Comparison of ENCODE assay signal across 19 cellular contexts in the genomic region with DNA sequence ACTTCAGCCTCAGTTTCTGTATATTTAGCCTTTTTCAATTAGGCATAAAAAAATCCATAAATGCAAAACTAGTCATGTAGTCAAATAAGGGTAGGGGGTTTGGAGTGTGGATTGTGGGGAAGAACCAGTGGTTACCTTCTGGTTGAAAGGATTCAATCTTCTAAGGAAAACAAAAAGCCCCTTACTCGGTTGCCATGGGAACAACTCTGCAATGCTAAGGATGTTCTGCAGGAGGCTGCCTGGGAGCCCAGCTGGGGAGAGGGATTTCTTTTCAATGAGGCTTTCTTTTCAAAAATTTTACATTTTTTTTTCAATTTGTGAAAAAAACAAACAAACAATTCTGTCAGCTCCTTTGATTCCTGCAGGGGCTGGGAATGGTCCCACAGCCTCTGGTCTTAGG.
DNase-seq lines count a peak whose midpoint lies in the region; TF ChIP-seq lines count a peak whose summit lies in the region.
"Had no signal": no experiment of that assay in that cellular context is flagged by ENCODE, and none has a peak within 500 bp of the region (broad histone marks: within the 10 kb centered on the region; RNA-seq: fewer than 3 reads in every experiment).

No MANE protein-coding gene starts in this region.

- H3K14ac ChIP-seq in neuronal stem cell (ENCODE audit: low read length) = no peak overlapping the region

- H2BK5ac ChIP-seq in neuronal stem cell (ENCODE audit: low read length) = no peak overlapping the region

- H3K27me3 Mint-ChIP-seq in progenitor cell of endocrine pancreas = peaks cover 17% of the 10 kb centered on the region

- H3K9ac ChIP-seq in HUES48 (ENCODE audit: low read depth, low read length) (no peak overlapping the region), iPS-20b (ENCODE audit: low read depth, low read length) (no peak overlapping the region), neuronal stem cell (ENCODE audit: low read depth, low read length, poor library complexity) (no peak overlapping the region)

- H3K27me3 ChIP-seq in HUES48 (ENCODE audit: control insufficient read depth, insufficient read depth, low read length) (no peaks in the 10 kb centered on the region), iPS-20b (ENCODE audit: insufficient read depth, low read length) (no peaks in the 10 kb centered on the region; the same call in 1 of the 2 replicates), neuronal stem cell (ENCODE audit: control insufficient read depth in 3 of 3, insufficient read depth in 3 of 3, low read depth in 1 of 3, low read length in 3 of 3) (no peaks in the 10 kb centered on the region)
- H3K27me3 ChIP-seq: SJSA1 had no signal

- no peak overlapping the region for H2BK120ac ChIP-seq in neuronal stem cell (ENCODE audit: low read depth, low read length)

- no peak overlapping the region for H3K18ac ChIP-seq in neuronal stem cell (ENCODE audit: low read length)

- no CpG with 5 or more reads among the region's 1 CpG for WGBS in neuronal stem cell (ENCODE audit: extremely low coverage in 2 of 2, insufficient read length in 2 of 2, insufficient replicate concordance in 1 of 2), 2 donors

- H3K79me1 ChIP-seq in neuronal stem cell (ENCODE audit: low read depth, low read length) = no peaks in the 10 kb centered on the region

- no peaks in the 10 kb centered on the region for H3K36me3 Mint-ChIP-seq in progenitor cell of endocrine pancreas (ENCODE audit: insufficient read depth)

- no peak overlapping the region for H3K4me2 ChIP-seq in neuronal stem cell (ENCODE audit: insufficient read depth, low read length, poor library complexity, severe bottlenecking)

- no peak overlapping the region for H2BK12ac ChIP-seq in neuronal stem cell (ENCODE audit: low read length)

- no peaks in the 10 kb centered on the region for H3K4me1 Mint-ChIP-seq in progenitor cell of endocrine pancreas (ENCODE audit: low read depth)

- no peak overlapping the region for H2BK15ac ChIP-seq in neuronal stem cell (ENCODE audit: low read length)

- peak; percentile 70 for DNase-seq in ecto neural progenitor cell (ENCODE audit: low spot score)
- DNase-seq in neuronal stem cell (ENCODE audit: low spot score) = peak; percentile 51
- no peak for DNase-seq in KBM-7
- no peak for DNase-seq in progenitor cell of endocrine pancreas (ENCODE audit: low spot score, unreplicated experiment)
- no peak for DNase-seq in NCI-H446 (lab: John Stamatoyannopoulos, UW)
- DNase-seq: ACHN; Calu3; CD4-positive, alpha-beta T cell; DMS79 treated with DMSO at 0.1 percent for 48 hours; GDM1; Kasumi-1; NCI-H1930; NCI-H524 treated with DMSO at 0.1 percent for 48 hours; NK-92 treated with Interleukin-12 subunit alpha and Interleukin-12 subunit beta, amount 100 ng/mL, for 24 hours had no signal

- H3K9me3 Mint-ChIP-seq in progenitor cell of endocrine pancreas (ENCODE audit: low read depth) = no peaks in the 10 kb centered on the region
- H3K9me3 Mint-ChIP-seq: CD4-positive, alpha-beta T cell had no signal

- peak overlapping the region; percentile 67 for H3K27ac ChIP-seq in HUES48 (ENCODE audit: low read depth, low read length)
- no peak overlapping the region for H3K27ac ChIP-seq in iPS-20b (ENCODE audit: low read length)
- H3K27ac ChIP-seq in neuronal stem cell (replicated peaks; ENCODE audit: low read length) = peak overlapping the region; percentile 39
- H3K27ac ChIP-seq: RWPE1, SJSA1 had no signal

- no peak overlapping the region for H4K91ac ChIP-seq in neuronal stem cell (ENCODE audit: low read depth, low read length, poor library complexity)

- H4K8ac ChIP-seq in neuronal stem cell (ENCODE audit: low read depth, low read length) = no peak overlapping the region

- H3K4me3 ChIP-seq in HUES48 (ENCODE audit: low read depth, low read length) (no peak overlapping the region), iPS-20b (ENCODE audit: low read length) (peak overlapping the region; percentile 37; the same call in 1 of the 2 replicates), neuronal stem cell (ENCODE audit: low read length in 2 of 2) (no peak overlapping the region)
- H3K4me3 ChIP-seq: SJSA1 had no signal

- H3K9me3 ChIP-seq in HUES48 (ENCODE audit: control insufficient read depth, insufficient read depth, low read length) = no peaks in the 10 kb centered on the region
- no peaks in the 10 kb centered on the region for H3K9me3 ChIP-seq in iPS-20b (ENCODE audit: insufficient read depth, low read depth, low read length)
- no peaks in the 10 kb centered on the region for H3K9me3 ChIP-seq in neuronal stem cell (replicated peaks in 1 of 2; ENCODE audit: control insufficient read depth in 2 of 2, insufficient read depth in 1 of 2, low read depth in 1 of 2, low read length in 2 of 2)
- H3K9me3 ChIP-seq: SJSA1 had no signal

- H3K4me1 ChIP-seq in HUES48 (ENCODE audit: control insufficient read depth, insufficient read depth, low read length) = peaks cover 22% of the 10 kb centered on the region
- H3K4me1 ChIP-seq in iPS-20b (ENCODE audit: insufficient read depth, low read length) = peaks cover 16% of the 10 kb centered on the region; the same call in 1 of the 2 replicates
- H3K4me1 ChIP-seq in neuronal stem cell (ENCODE audit: control insufficient read depth in 2 of 2, insufficient read depth in 1 of 2, low read depth in 1 of 2, low read length in 2 of 2) = peaks cover 10 to 21% of the 10 kb centered on the region in 2 donors
- H3K4me1 ChIP-seq: SJSA1 had no signal

- H2AFZ ChIP-seq in neuronal stem cell (ENCODE audit: low read length) = peak overlapping the region; percentile 7

- H3K36me3 ChIP-seq in HUES48 (ENCODE audit: control insufficient read depth, insufficient read depth, low read length) (no peaks in the 10 kb centered on the region), iPS-20b (ENCODE audit: insufficient read depth, low read depth, low read length) (no peaks in the 10 kb centered on the region), neuronal stem cell (replicated peaks in 1 of 2; ENCODE audit: control insufficient read depth in 2 of 2, insufficient read depth in 2 of 2, low read length in 2 of 2) (no peaks in the 10 kb centered on the region)
- H3K36me3 ChIP-seq: SJSA1 had no signal

- no peak overlapping the region for H3K23ac ChIP-seq in neuronal stem cell (ENCODE audit: low read depth, low read length, poor library complexity)

- no peak for TF ChIP-seq CTCF in progenitor cell of endocrine pancreas (IDR thresholded peaks at IDR 0.05; ENCODE audit: unreplicated experiment)

- no peak overlapping the region for H3K4me3 Mint-ChIP-seq in progenitor cell of endocrine pancreas (ENCODE audit: low read depth)
- H3K4me3 Mint-ChIP-seq: B cell; CD4-positive, alpha-beta T cell had no signal

- no peak overlapping the region for H2AK5ac ChIP-seq in neuronal stem cell (ENCODE audit: low read depth, low read length)

- no peak overlapping the region for H3K4ac ChIP-seq in neuronal stem cell (ENCODE audit: low read length)

- in situ Hi-C loops in KBM-7 (cut with MboI; ENCODE audit: low pct_unique_long_range_greater_than_20kb, low sequenced_read_pairs) = no loop called here

- no peak overlapping the region for H3K27ac Mint-ChIP-seq in progenitor cell of endocrine pancreas
- H3K27ac Mint-ChIP-seq: B cell; CD4-positive, alpha-beta T cell had no signal

Comparison
In these comparisons a context has a peak if more than half of its experiments do, and no peak if none do; other contexts are left out.
1. DNase-seq: peak in ecto neural progenitor cell (single experiment) and neuronal stem cell (single experiment); none in KBM-7 (single experiment), progenitor cell of endocrine pancreas (single experiment) and NCI-H446 (0 of 2).